Comparison of ENCODE assay signal across 1 cellular context in genomic region chr17:65557349-65558310, GRCh38.
TF ChIP-seq lines count a peak whose summit lies in the region.

No MANE protein-coding gene starts in this region.

TF ChIP-seq in HepG2, 621 proteins besides CTCF, POLR2A, EP300 and RAD21 (continued from another document and continues in another):
- TF ChIP-seq ZBTB10 (CRISPR knock-in tag; IDR thresholded peaks at IDR 0.05; ENCODE audit: borderline replicate concordance) (peak; percentile 82; the same call in 1 of the 2 replicates), HNRNPLL (IDR thresholded peaks at IDR 0.05; ENCODE audit: low read depth, low read length, poor library complexity, severe bottlenecking) (no peak), CBX1 (IDR thresholded peaks at IDR 0.05; ENCODE audit: low read depth) (peak; percentile 79), TSC22D2 (CRISPR knock-in tag; IDR thresholded peaks at IDR 0.05; ENCODE audit: borderline replicate concordance) (no peak), CEBPZ (IDR thresholded peaks at IDR 0.05; ENCODE audit: low read length) (no peak), FOSL2 (CRISPR knock-in tag; IDR thresholded peaks at IDR 0.05) (peak; percentile 97), ELF1 (CRISPR knock-in tag; IDR thresholded peaks at IDR 0.05) (peak; percentile 41; the same call in 1 of the 2 replicates), ZNF761 (CRISPR knock-in tag; conservative IDR thresholded peaks at IDR 0.05) (no peak), ZNF670 (CRISPR knock-in tag; IDR thresholded peaks at IDR 0.05; ENCODE audit: borderline replicate concordance) (peak; percentile 61; the same call in 1 of the 2 replicates), SMARCE1 (IDR thresholded peaks at IDR 0.05; ENCODE audit: borderline replicate concordance) (no peak), ZBTB21 (CRISPR knock-in tag; IDR thresholded peaks at IDR 0.05) (0 out of 2 replicates have a peak, but pooled peaks have one; percentile 26), ZNF567 (CRISPR knock-in tag; IDR thresholded peaks at IDR 0.05; ENCODE audit: borderline replicate concordance) (no peak), ZNF33B (CRISPR knock-in tag; IDR thresholded peaks at IDR 0.05) (peak; percentile 87), MIER3 (CRISPR knock-in tag; IDR thresholded peaks at IDR 0.05; ENCODE audit: borderline replicate concordance) (peak; percentile 93; the same call in 1 of the 2 replicates), BRD4 (CRISPR knock-in tag; IDR thresholded peaks at IDR 0.05) (no peak), PHF21A (CRISPR knock-in tag; IDR thresholded peaks at IDR 0.05) (peak; percentile 80), ZMYM3 (CRISPR knock-in tag; IDR thresholded peaks at IDR 0.05) (peak; percentile 56), ETV5 (CRISPR knock-in tag; IDR thresholded peaks at IDR 0.05; ENCODE audit: borderline replicate concordance) (peak; percentile 74), RXRA (CRISPR knock-in tag; IDR thresholded peaks at IDR 0.05) (peak; percentile 96), AHR (CRISPR knock-in tag; IDR thresholded peaks at IDR 0.05) (no peak), ZNF660 (CRISPR knock-in tag; IDR thresholded peaks at IDR 0.05; ENCODE audit: borderline replicate concordance, low read depth) (no peak), NPAS2 (CRISPR knock-in tag; IDR thresholded peaks at IDR 0.05; ENCODE audit: borderline replicate concordance) (no peak), ZSCAN31 (CRISPR knock-in tag; IDR thresholded peaks at IDR 0.05; ENCODE audit: low read depth) (peak; percentile 82), PRDM10 (CRISPR knock-in tag; IDR thresholded peaks at IDR 0.05; ENCODE audit: low read depth) (no peak), ZNF678 (CRISPR knock-in tag; IDR thresholded peaks at IDR 0.05) (no peak), IKZF5 (CRISPR knock-in tag; IDR thresholded peaks at IDR 0.05) (peak; percentile 90), ZNF460 (CRISPR knock-in tag; IDR thresholded peaks at IDR 0.05; ENCODE audit: borderline replicate concordance) (no peak; the same call in 1 of the 2 replicates), ZNF749 (CRISPR knock-in tag; IDR thresholded peaks at IDR 0.05; ENCODE audit: borderline replicate concordance) (no peak), ZNF768 (CRISPR knock-in tag; IDR thresholded peaks at IDR 0.05) (no peak), GATAD2A (CRISPR knock-in tag; IDR thresholded peaks at IDR 0.05) (peak; percentile 86; the same call in 1 of the 2 replicates), ZMAT3 (CRISPR knock-in tag; conservative IDR thresholded peaks at IDR 0.05) (peak; percentile 97), TGIF2 (CRISPR knock-in tag; IDR thresholded peaks at IDR 0.05) (peak; percentile 94), ZNF556 (CRISPR knock-in tag; IDR thresholded peaks at IDR 0.05; ENCODE audit: borderline replicate concordance) (0 out of 2 replicates have a peak, but pooled peaks have one; percentile 50), ZSCAN25 (CRISPR knock-in tag; IDR thresholded peaks at IDR 0.05) (peak; percentile 80; the same call in 1 of the 2 replicates), PHF20 (CRISPR knock-in tag; IDR thresholded peaks at IDR 0.05) (no peak), ZNF275 (CRISPR knock-in tag; IDR thresholded peaks at IDR 0.05; ENCODE audit: borderline replicate concordance) (peak; percentile 64; the same call in 1 of the 2 replicates), ZNF674 (CRISPR knock-in tag; IDR thresholded peaks at IDR 0.05; ENCODE audit: low read depth) (no peak), SRSF9 (IDR thresholded peaks at IDR 0.05; ENCODE audit: borderline replicate concordance, insufficient read depth, low read depth, low read length, poor library complexity, severe bottlenecking) (no peak), RBM22 (optimal IDR thresholded peaks at IDR 0.05; ENCODE audit: low read length) (peak; percentile 67), ZNF7 (CRISPR knock-in tag; IDR thresholded peaks at IDR 0.05) (no peak; the same call in 1 of the 2 replicates), NR2F2 (IDR thresholded peaks at IDR 0.05; ENCODE audit: borderline replicate concordance, low read depth) (peak; percentile 97), ZC3H4 (CRISPR knock-in tag; IDR thresholded peaks at IDR 0.05; ENCODE audit: borderline replicate concordance) (0 out of 2 replicates have a peak, but pooled peaks have one; percentile 23), HOXA9 (CRISPR knock-in tag; IDR thresholded peaks at IDR 0.05; ENCODE audit: borderline replicate concordance) (0 out of 2 replicates have a peak, but pooled peaks have one; percentile 53), NBN (conservative IDR thresholded peaks at IDR 0.05) (no peak), ZSCAN21 (CRISPR knock-in tag; IDR thresholded peaks at IDR 0.05; ENCODE audit: borderline replicate concordance) (0 out of 2 replicates have a peak, but pooled peaks have one; percentile 47), ATF5 (CRISPR knock-in tag; IDR thresholded peaks at IDR 0.05; ENCODE audit: low read depth) (no peak), HOXA5 (CRISPR knock-in tag; IDR thresholded peaks at IDR 0.05) (no peak), NFE2L2 (IDR thresholded peaks at IDR 0.05; ENCODE audit: low read length) (no peak), SNAPC2 (CRISPR knock-in tag; IDR thresholded peaks at IDR 0.05) (no peak)
- TF ChIP-seq, protein P1, sequence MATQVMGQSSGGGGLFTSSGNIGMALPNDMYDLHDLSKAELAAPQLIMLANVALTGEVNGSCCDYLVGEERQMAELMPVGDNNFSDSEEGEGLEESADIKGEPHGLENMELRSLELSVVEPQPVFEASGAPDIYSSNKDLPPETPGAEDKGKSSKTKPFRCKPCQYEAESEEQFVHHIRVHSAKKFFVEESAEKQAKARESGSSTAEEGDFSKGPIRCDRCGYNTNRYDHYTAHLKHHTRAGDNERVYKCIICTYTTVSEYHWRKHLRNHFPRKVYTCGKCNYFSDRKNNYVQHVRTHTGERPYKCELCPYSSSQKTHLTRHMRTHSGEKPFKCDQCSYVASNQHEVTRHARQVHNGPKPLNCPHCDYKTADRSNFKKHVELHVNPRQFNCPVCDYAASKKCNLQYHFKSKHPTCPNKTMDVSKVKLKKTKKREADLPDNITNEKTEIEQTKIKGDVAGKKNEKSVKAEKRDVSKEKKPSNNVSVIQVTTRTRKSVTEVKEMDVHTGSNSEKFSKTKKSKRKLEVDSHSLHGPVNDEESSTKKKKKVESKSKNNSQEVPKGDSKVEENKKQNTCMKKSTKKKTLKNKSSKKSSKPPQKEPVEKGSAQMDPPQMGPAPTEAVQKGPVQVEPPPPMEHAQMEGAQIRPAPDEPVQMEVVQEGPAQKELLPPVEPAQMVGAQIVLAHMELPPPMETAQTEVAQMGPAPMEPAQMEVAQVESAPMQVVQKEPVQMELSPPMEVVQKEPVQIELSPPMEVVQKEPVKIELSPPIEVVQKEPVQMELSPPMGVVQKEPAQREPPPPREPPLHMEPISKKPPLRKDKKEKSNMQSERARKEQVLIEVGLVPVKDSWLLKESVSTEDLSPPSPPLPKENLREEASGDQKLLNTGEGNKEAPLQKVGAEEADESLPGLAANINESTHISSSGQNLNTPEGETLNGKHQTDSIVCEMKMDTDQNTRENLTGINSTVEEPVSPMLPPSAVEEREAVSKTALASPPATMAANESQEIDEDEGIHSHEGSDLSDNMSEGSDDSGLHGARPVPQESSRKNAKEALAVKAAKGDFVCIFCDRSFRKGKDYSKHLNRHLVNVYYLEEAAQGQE (IDR thresholded peaks at IDR 0.05; ENCODE audit: borderline replicate concordance in 1 of 2, low read depth in 1 of 2, low read length in 2 of 2), result peak in 1 of 2 experiments; percentile 58; a peak in 1 of 4 replicates
- TF ChIP-seq, protein P2, sequence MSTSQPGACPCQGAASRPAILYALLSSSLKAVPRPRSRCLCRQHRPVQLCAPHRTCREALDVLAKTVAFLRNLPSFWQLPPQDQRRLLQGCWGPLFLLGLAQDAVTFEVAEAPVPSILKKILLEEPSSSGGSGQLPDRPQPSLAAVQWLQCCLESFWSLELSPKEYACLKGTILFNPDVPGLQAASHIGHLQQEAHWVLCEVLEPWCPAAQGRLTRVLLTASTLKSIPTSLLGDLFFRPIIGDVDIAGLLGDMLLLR (CRISPR knock-in tag; IDR thresholded peaks at IDR 0.05), result 0 out of 2 replicates have a peak, but pooled peaks have one; percentile 21
